Comparison of ENCODE assay signal across 1 cellular context in the genomic region with DNA sequence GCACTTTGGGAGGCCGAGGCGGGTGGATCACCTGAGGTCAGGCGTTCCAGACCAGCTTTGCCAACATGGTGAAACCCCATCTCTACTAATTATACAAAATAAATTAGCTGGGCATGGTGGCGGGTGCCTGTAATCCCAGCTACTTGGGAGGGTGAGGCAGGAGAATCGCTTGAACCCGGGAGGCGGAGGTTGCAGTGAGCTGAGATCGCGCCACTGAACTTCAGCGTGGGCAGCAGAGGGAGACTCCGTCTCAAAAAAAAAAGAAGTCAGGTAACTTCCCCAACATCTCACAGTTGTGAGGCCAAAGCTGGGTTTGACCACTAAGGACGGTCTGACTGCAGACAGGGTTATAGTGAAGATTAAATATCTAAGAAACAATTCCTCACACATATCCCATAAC. TPM values are rescaled to one million over a fixed set of nuclear protein-coding genes. Genes with fewer than 3 reads are reported as not detected.
"Had no signal": no experiment of that assay in that cellular context is flagged by ENCODE, and none has a peak within 500 bp of the region (broad histone marks: within the 10 kb centered on the region; RNA-seq: fewer than 3 reads in every experiment).

No MANE protein-coding gene starts in this region.

RNA-seq across cellular contexts. Expression of gene COPZ2, which starts 2.9 kb away (rescaled TPM):
- total RNA-seq: MCF 10A had no signal
